Comparison of ENCODE assay signal across 1 cellular context in the genomic region with DNA sequence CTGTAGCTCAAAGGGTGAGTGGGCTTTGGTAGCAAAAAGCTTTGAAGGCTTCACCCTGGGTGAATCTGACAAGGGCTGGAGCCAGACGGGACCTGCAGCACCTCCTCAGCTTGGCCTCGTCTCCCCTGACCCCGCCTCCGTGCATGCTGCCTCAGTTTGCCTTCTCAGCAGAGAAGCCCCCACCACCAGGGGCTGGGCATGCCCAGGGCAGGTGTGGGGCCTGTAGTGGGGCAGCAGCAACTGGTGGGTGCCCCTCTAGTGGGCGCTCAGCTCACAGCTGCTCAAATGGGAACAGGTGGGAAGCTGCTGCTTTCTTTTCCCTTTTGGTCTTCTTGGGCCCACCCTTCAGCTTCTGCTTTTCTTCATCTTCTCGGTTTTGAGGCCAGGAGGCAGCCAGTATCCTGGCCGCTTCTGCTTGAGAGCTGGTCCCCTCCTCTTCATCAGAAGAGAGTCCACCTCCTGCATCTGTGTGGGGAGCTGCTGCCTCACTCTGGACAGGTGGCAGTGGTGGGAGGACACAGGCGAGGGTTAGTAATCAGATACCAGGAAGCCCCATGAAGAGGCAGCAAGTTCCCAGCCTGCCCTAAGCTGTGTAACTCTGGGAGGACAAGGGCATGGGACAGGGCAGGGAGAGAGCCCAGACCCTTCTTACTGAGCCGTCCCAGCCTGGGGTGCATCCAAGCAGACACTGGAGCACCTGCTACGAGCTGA.
TF ChIP-seq lines count a peak whose summit lies in the region.

No MANE protein-coding gene starts in this region.

TF ChIP-seq in K562, 482 proteins besides CTCF, POLR2A, EP300 and RAD21:
- no peak for TF ChIP-seq PCBP2 (IDR thresholded peaks at IDR 0.05; ENCODE audit: low read depth, low read length, poor library complexity, severe bottlenecking)
- TF ChIP-seq, protein P1, sequence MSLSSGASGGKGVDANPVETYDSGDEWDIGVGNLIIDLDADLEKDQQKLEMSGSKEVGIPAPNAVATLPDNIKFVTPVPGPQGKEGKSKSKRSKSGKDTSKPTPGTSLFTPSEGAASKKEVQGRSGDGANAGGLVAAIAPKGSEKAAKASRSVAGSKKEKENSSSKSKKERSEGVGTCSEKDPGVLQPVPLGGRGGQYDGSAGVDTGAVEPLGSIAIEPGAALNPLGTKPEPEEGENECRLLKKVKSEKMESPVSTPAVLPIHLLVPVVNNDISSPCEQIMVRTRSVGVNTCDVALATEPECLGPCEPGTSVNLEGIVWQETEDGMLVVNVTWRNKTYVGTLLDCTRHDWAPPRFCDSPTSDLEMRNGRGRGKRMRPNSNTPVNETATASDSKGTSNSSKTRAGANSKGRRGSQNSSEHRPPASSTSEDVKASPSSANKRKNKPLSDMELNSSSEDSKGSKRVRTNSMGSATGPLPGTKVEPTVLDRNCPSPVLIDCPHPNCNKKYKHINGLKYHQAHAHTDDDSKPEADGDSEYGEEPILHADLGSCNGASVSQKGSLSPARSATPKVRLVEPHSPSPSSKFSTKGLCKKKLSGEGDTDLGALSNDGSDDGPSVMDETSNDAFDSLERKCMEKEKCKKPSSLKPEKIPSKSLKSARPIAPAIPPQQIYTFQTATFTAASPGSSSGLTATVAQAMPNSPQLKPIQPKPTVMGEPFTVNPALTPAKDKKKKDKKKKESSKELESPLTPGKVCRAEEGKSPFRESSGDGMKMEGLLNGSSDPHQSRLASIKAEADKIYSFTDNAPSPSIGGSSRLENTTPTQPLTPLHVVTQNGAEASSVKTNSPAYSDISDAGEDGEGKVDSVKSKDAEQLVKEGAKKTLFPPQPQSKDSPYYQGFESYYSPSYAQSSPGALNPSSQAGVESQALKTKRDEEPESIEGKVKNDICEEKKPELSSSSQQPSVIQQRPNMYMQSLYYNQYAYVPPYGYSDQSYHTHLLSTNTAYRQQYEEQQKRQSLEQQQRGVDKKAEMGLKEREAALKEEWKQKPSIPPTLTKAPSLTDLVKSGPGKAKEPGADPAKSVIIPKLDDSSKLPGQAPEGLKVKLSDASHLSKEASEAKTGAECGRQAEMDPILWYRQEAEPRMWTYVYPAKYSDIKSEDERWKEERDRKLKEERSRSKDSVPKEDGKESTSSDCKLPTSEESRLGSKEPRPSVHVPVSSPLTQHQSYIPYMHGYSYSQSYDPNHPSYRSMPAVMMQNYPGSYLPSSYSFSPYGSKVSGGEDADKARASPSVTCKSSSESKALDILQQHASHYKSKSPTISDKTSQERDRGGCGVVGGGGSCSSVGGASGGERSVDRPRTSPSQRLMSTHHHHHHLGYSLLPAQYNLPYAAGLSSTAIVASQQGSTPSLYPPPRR (CRISPR knock-in tag; IDR thresholded peaks at IDR 0.05; ENCODE audit: borderline replicate concordance), result no peak
- peak; percentile 39; the same call in 1 of the 2 replicates for TF ChIP-seq POLR2G (IDR thresholded peaks at IDR 0.05; ENCODE audit: low read depth, low read length)
